Comparison of ENCODE assay signal across 10 cellular contexts in the genomic region with DNA sequence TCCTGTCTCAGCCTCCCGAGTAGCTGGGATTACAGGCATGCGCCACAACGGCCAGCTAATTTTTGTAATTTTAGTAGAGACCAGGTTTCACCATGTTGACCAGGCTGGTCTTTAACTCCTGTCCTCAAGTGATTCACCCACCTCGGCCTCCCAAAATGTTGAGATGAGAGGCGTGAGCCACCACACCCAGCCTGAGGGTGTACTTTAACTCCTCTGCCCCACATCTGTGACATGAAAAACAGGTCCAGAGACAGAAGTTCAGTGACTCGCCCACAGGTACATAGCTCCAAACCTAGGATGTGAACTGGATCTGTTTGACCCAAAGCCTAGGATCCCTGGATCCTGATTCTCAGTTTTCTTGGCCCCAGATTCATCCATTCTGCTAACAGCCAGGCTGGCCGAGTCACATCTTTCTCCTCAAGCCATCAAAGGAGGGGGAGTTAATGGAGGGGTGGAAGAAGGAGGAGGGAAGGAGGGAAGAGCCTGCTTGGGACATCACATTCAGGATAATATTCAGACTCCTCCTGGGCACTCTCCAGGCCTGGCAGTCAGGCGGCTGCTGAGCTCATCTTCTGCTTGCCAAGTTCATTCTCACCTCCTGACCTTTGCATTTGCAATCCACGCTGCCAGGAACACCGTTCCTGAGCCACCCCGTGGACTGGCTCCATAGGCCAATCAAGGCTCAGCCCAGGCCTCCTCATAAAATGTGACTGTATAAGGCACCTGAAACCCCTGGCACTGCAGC. TPM values are rescaled to one million over a fixed set of nuclear protein-coding genes. Genes with fewer than 3 reads are reported as not detected.
DNase-seq lines count a peak whose midpoint lies in the region; ATAC-seq and TF ChIP-seq lines count a peak whose summit lies in the region.
"Had no signal": no experiment of that assay in that cellular context is flagged by ENCODE, and none has a peak within 500 bp of the region (broad histone marks: within the 10 kb centered on the region; RNA-seq: fewer than 3 reads in every experiment).

No MANE protein-coding gene starts in this region.

- ATAC-seq in omental fat pad (ENCODE audit: low FRiP score) = peak; percentile 74
- ATAC-seq: CD8-positive, alpha-beta T cell had no signal

- H3K27me3 Mint-ChIP-seq in activated T-cell treated with anti-CD3 and anti-CD28 coated beads, Interleukin-2, amount 50 U/mL, for 24 hours = no peaks in the 10 kb centered on the region

- no peaks in the 10 kb centered on the region for H3K27me3 ChIP-seq in SJSA1 (replicated peaks)

- peaks cover 44% of the 10 kb centered on the region for H3K36me3 Mint-ChIP-seq in activated T-cell treated with anti-CD3 and anti-CD28 coated beads, Interleukin-2, amount 50 U/mL, for 24 hours (ENCODE audit: low read depth)
- H3K36me3 Mint-ChIP-seq: CD8-positive, alpha-beta T cell had no signal

- TF ChIP-seq CTCF in fibroblast of villous mesenchyme (IDR thresholded peaks at IDR 0.05; ENCODE audit: insufficient read depth, low read depth, low read length) = no peak
- no peak for TF ChIP-seq CTCF in omental fat pad (IDR thresholded peaks at IDR 0.05)

- DNase-seq in AG08395 (ENCODE audit: low spot score) (peak; percentile 53), SJSA1 (ENCODE audit: low read depth in 1 of 2, low spot score in 2 of 2) (no peak), fibroblast of villous mesenchyme (ENCODE audit: low read depth) (peak; percentile 90), omental fat pad (ENCODE audit: low spot score) (no peak), NCI-H1930 (lab: John Stamatoyannopoulos, UW) (no peak), HT-29 (ENCODE audit: low spot score) (no peak)
- no peak for DNase-seq in activated CD4-positive, CD25-positive, alpha-beta regulatory T cell (lab: John Stamatoyannopoulos, UW)
- no peak for DNase-seq in activated T-cell treated with anti-CD3 and anti-CD28 coated beads, Interleukin-2, amount 50 U/mL, for 24 hours
- DNase-seq: CD8-positive, alpha-beta T cell; stimulated activated CD8-positive, alpha-beta memory T cell treated with anti-CD3 and anti-CD28 coated beads, Interleukin-4, amount 100 ng/mL, for 48 hours had no signal

- peaks cover 77% of the 10 kb centered on the region for H3K36me3 ChIP-seq in SJSA1

- peak overlapping the region; percentile 24 for H3K27ac ChIP-seq in SJSA1

- no peaks in the 10 kb centered on the region for H3K9me3 ChIP-seq in SJSA1 (replicated peaks)

- H3K4me3 Mint-ChIP-seq in activated T-cell treated with anti-CD3 and anti-CD28 coated beads, Interleukin-2, amount 50 U/mL, for 24 hours = no peak overlapping the region
- H3K4me3 Mint-ChIP-seq: CD8-positive, alpha-beta T cell had no signal

- no peak overlapping the region for H3K4me3 ChIP-seq in SJSA1
- H3K4me3 ChIP-seq in fibroblast of villous mesenchyme (ENCODE audit: low read depth, low read length) = no peak overlapping the region

- no peaks in the 10 kb centered on the region for H3K9me3 Mint-ChIP-seq in activated T-cell treated with anti-CD3 and anti-CD28 coated beads, Interleukin-2, amount 50 U/mL, for 24 hours
- H3K9me3 Mint-ChIP-seq: CD8-positive, alpha-beta T cell had no signal

- no peak overlapping the region for H3K27ac Mint-ChIP-seq in activated T-cell treated with anti-CD3 and anti-CD28 coated beads, Interleukin-2, amount 50 U/mL, for 24 hours
- H3K27ac Mint-ChIP-seq: CD8-positive, alpha-beta T cell had no signal

- H3K4me1 Mint-ChIP-seq in activated T-cell treated with anti-CD3 and anti-CD28 coated beads, Interleukin-2, amount 50 U/mL, for 24 hours (ENCODE audit: low read depth) = peaks cover 11% of the 10 kb centered on the region

- H3K4me1 ChIP-seq in SJSA1 (replicated peaks) = peaks cover 37% of the 10 kb centered on the region

RNA-seq across cellular contexts. Expression of a gene that starts 3.1 kb away (rescaled TPM):
- 120 and 143 TPM in 2 replicates for total RNA-seq in SJSA1 (2014; rRNA removed; shearing (Covaris generic))
- total RNA-seq in fibroblast of villous mesenchyme (39.7 and 44.5 TPM in 2 replicates), omental fat pad (1 to 10 TPM; 1.2 to 2.8 (median 1.5) TPM)
- 98.0 and 106 TPM in 2 replicates for total RNA-seq in HT-29 (2014; rRNA removed; shearing (Covaris generic))

RNA-seq across cellular contexts. Expression of a gene that starts 44.9 kb away (rescaled TPM):
- total RNA-seq in SJSA1 (2014; rRNA removed; shearing (Covaris generic)) = 278 and 472 TPM in 2 replicates
- total RNA-seq in fibroblast of villous mesenchyme (253 and 312 TPM in 2 replicates), omental fat pad (100 to 1,000 TPM; 177 to 383 (median 325) TPM)
- total RNA-seq in HT-29 (2014; rRNA removed; shearing (Covaris generic)) = 30.8 and 35.8 TPM in 2 replicates

Comparison
In these comparisons a context has a peak if more than half of its experiments do, and no peak if none do; other contexts are left out.
1. DNase-seq: peak in AG08395 (single experiment) and fibroblast of villous mesenchyme (single experiment); none in SJSA1 (0 of 2), omental fat pad (single experiment), activated CD4-positive, CD25-positive, alpha-beta regulatory T cell (0 of 4), NCI-H1930 (0 of 2), HT-29 (single experiment) and activated T-cell treated with anti-CD3 and anti-CD28 coated beads, Interleukin-2, amount 50 U/mL, for 24 hours (single experiment).
2. RNA of a gene that starts 3.1 kb away (total RNA-seq): 120 to 143 TPM in SJSA1, 98.0 to 106 TPM in HT-29 and 39.7 to 44.5 TPM in fibroblast of villous mesenchyme; 1.2 to 2.8 TPM in omental fat pad; every median in the first group is over 10 times any median in the second.